ENCODE assay signal across 20 cellular contexts in the genomic region with DNA sequence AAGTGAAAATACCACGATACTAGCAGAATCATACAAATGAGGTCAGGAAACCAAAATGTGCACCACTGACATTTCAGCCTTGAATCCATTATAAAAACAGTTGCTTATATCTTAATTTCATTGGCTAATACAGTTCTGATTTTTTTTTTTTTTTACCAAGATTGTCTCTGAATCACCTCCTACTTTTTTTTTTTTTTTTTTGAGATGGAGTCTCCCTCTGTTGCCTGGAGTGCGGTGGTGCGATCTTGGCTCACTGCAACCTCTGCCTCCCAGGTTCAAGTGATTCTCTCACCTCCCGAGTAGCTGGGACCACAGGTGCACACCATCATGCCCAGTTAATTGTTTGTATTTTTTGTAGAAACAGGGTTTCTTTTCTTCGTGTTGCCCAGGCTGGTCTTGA.
DNase-seq lines count a peak whose midpoint lies in the region; ATAC-seq and TF ChIP-seq lines count a peak whose summit lies in the region.
"Had no signal": no experiment of that assay in that cellular context is flagged by ENCODE, and none has a peak within 500 bp of the region (broad histone marks: within the 10 kb centered on the region; RNA-seq: fewer than 3 reads in every experiment).

No MANE protein-coding gene starts in this region.

- 0 out of 2 replicates have a peak, but pooled peaks cover 2% of the 10 kb centered on the region for H3F3A ChIP-seq in Loucy (ENCODE audit: low read depth)

- no peaks in the 10 kb centered on the region for H4K20me1 ChIP-seq in Loucy (ENCODE audit: insufficient read depth, low read length, poor library complexity, severe bottlenecking)
- H4K20me1 ChIP-seq: BLaER1 had no signal

- H2AK5ac ChIP-seq in trophoblast cell (ENCODE audit: low read length): no peak overlapping the region

- H3K14ac ChIP-seq in trophoblast cell (ENCODE audit: low read length): no peak overlapping the region

- H3K27me3 ChIP-seq in cardiac muscle cell: no peaks in the 10 kb centered on the region
- no peaks in the 10 kb centered on the region for H3K27me3 ChIP-seq in right cardiac atrium (ENCODE audit: control insufficient read depth, insufficient read depth)
- no peaks in the 10 kb centered on the region for H3K27me3 ChIP-seq in Loucy (ENCODE audit: insufficient read depth, low read length, poor library complexity, severe bottlenecking)
- no peaks in the 10 kb centered on the region for H3K27me3 ChIP-seq in trophoblast cell (ENCODE audit: insufficient read depth, low read length)
- H3K27me3 ChIP-seq: BLaER1 had no signal

- H3K9me2 ChIP-seq in Loucy (replicated peaks; ENCODE audit: low read depth, low read length): no peaks in the 10 kb centered on the region

- H4K8ac ChIP-seq in trophoblast cell (ENCODE audit: low read depth, low read length): no peak overlapping the region

- H2AFZ ChIP-seq in Loucy (ENCODE audit: low read length): no peak overlapping the region
- no peak overlapping the region for H2AFZ ChIP-seq in trophoblast cell (ENCODE audit: insufficient read depth, low read length, poor library complexity)

- TF ChIP-seq CTCF in cardiac muscle cell (IDR thresholded peaks at IDR 0.05; ENCODE audit: low read depth, low read length) (no peak), Loucy (conservative IDR thresholded peaks at IDR 0.05; ENCODE audit: low read length) (peak; percentile 31; the same call in 1 of the 2 replicates), coronary artery (IDR thresholded peaks at IDR 0.05) (no peak)

- no peak overlapping the region for H2BK5ac ChIP-seq in trophoblast cell (ENCODE audit: low read depth, low read length, poor library complexity)

- ATAC-seq in right cardiac atrium: no peak
- no peak for ATAC-seq in HG02610 (IDR thresholded peaks at IDR 0.05; ENCODE audit: unreplicated experiment)
- ATAC-seq: PC-3, SK-N-SH treated with all-trans-retinoic acid at 6 μM for 48 hours had no signal

- no peak overlapping the region for H3K4ac ChIP-seq in trophoblast cell (ENCODE audit: low read depth, low read length)

- H3K9me3 ChIP-seq in cardiac muscle cell (ENCODE audit: low read depth): no peaks in the 10 kb centered on the region
- H3K9me3 ChIP-seq in right cardiac atrium (ENCODE audit: control insufficient read depth, low read length): no peaks in the 10 kb centered on the region
- H3K9me3 ChIP-seq in Loucy (ENCODE audit: insufficient read depth, low read depth, low read length): no peaks in the 10 kb centered on the region
- H3K9me3 ChIP-seq in trophoblast cell (ENCODE audit: insufficient read depth, low read depth, low read length): no peaks in the 10 kb centered on the region
- H3K9me3 ChIP-seq: BLaER1 had no signal

- H4K12ac ChIP-seq in trophoblast cell (ENCODE audit: low read depth, low read length): no peak overlapping the region

- no peak overlapping the region for H3K18ac ChIP-seq in trophoblast cell (ENCODE audit: low read length)

- WGBS in right cardiac atrium: 87% methylated on average over 5 of the region's 5 CpGs
- no CpG with 5 or more reads among the region's 5 CpGs for WGBS in trophoblast cell (ENCODE audit: extremely low coverage, insufficient coverage, insufficient read length)

- H3K4me2 ChIP-seq in Loucy (ENCODE audit: low read depth, low read length, poor library complexity, severe bottlenecking) (no peak overlapping the region), trophoblast cell (ENCODE audit: low read length) (no peak overlapping the region)
- H3K4me2 ChIP-seq: BLaER1 had no signal

- no peak overlapping the region for H2BK120ac ChIP-seq in trophoblast cell (ENCODE audit: insufficient read depth, low read length, poor library complexity)

- no peak for DNase-seq in cardiac muscle cell (ENCODE audit: low read depth in 1 of 2, low spot score in 1 of 2)
- DNase-seq in right cardiac atrium: no peak
- DNase-seq in fibroblast of peridontal ligament (ENCODE audit: extremely low read depth): peak; percentile 26
- no peak for DNase-seq in NCI-H774 (lab: John Stamatoyannopoulos, UW)
- no peak for DNase-seq in trophoblast cell
- DNase-seq in coronary artery (ENCODE audit: low spot score): no peak
- DNase-seq: CD4-positive, alpha-beta memory T cell; DMS53; EL; NCI-H1417; NCI-H187; NCI-H2107; NCI-H510A treated with DMSO at 0.1 percent for 48 hours; PC-3; RPMI8226; SHP77 treated with DMSO at 0.1 percent for 48 hours had no signal

- H3K9ac ChIP-seq in Loucy (ENCODE audit: low read depth, low read length, poor library complexity, severe bottlenecking) (no peak overlapping the region), trophoblast cell (ENCODE audit: low read length) (no peak overlapping the region)
- H3K9ac ChIP-seq: BLaER1 had no signal

- H3K79me2 ChIP-seq in Loucy (ENCODE audit: insufficient read depth, low read length): no peaks in the 10 kb centered on the region
- H3K79me2 ChIP-seq in trophoblast cell (ENCODE audit: control insufficient read depth, insufficient read depth, low read length, poor library complexity): no peaks in the 10 kb centered on the region

- intact Hi-C loops in right cardiac atrium (cut with DNase I): no loop called here

- H3K36me3 ChIP-seq in cardiac muscle cell (no peaks in the 10 kb centered on the region), Loucy (ENCODE audit: insufficient read depth, low read length) (no peaks in the 10 kb centered on the region), trophoblast cell (ENCODE audit: control insufficient read depth in 1 of 2, insufficient read depth in 2 of 2, low read length in 2 of 2) (no peaks in the 10 kb centered on the region)
- H3K36me3 ChIP-seq: BLaER1 had no signal

- H3K23ac ChIP-seq in trophoblast cell (ENCODE audit: low read length): no peak overlapping the region

- H3K79me1 ChIP-seq in trophoblast cell (ENCODE audit: low read length): peaks cover 6% of the 10 kb centered on the region

- no peak overlapping the region for H2BK12ac ChIP-seq in trophoblast cell (ENCODE audit: low read length)

- H3K4me3 ChIP-seq in cardiac muscle cell: no peak overlapping the region
- H3K4me3 ChIP-seq in right cardiac atrium (ENCODE audit: low read length): no peak overlapping the region
- no peak overlapping the region for H3K4me3 ChIP-seq in Loucy (ENCODE audit: low read length, poor library complexity, severe bottlenecking)
- no peak overlapping the region for H3K4me3 ChIP-seq in trophoblast cell (ENCODE audit: low read depth, low read length)
- H3K4me3 ChIP-seq in coronary artery: no peak overlapping the region
- H3K4me3 ChIP-seq: BLaER1 had no signal

- no peak overlapping the region for H4K91ac ChIP-seq in trophoblast cell (ENCODE audit: low read depth, low read length)

- H3K4me1 ChIP-seq in cardiac muscle cell (ENCODE audit: low read depth) (peaks cover 49% of the 10 kb centered on the region), right cardiac atrium (ENCODE audit: control insufficient read depth, insufficient read depth, low read length) (no peaks in the 10 kb centered on the region), Loucy (ENCODE audit: insufficient read depth, low read length, poor library complexity, severe bottlenecking) (peaks cover 15% of the 10 kb centered on the region), trophoblast cell (ENCODE audit: control insufficient read depth in 1 of 2, insufficient read depth in 2 of 2, low read length in 2 of 2) (peaks cover 2 to 7% of the 10 kb centered on the region in 2 experiments)
- H3K4me1 ChIP-seq: BLaER1 had no signal

- H3K27ac ChIP-seq in cardiac muscle cell: peak overlapping the region; percentile 85
- H3K27ac ChIP-seq in right cardiac atrium (ENCODE audit: low read length): no peak overlapping the region
- H3K27ac ChIP-seq in trophoblast cell (ENCODE audit: low read depth, low read length): no peak overlapping the region
- no peak overlapping the region for H3K27ac ChIP-seq in coronary artery
- H3K27ac ChIP-seq: BLaER1 had no signal
